In the genomic region with DNA sequence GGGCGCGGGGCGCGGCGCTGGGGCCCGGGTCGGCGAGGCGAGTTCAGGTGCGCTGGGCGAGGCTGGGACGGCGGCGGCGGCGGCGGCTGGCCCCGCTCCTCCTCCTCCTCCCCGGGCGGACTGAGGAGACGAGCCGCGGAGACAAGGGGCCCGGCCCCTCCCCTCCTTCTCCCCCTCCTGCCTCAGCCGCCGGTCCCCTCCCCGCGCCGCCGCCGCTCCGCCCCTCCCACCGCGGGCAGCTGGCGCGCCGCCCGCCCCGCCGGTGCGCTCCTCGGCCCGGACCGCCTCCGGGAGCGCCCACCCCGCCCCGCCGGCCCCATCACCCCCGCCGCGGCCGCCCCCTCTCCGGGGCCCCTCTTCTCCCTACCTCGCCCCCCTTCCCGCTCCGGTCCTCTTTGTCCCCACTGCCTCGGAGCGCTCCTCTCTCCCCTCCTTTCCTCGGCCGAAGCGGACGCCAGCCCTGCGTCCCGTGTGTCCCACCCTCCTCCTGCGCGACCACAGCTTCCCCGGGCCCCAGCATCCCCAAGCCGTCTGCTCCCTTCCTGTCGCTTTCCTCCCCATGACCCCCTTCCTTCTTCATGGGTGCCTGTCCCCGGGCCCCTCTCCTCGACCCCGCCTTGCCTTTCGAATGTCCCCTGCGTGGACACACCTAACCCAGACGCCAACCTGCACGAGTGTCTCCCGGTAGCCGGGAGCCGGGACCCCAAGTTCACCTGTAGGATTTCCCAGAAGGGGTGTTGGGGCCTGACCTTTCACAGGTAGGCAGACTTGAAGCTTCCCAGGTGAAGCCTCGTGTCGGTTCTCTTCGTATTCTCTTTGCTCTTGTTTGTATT, we compare ENCODE assay signal across 11 cellular contexts. TPM values are rescaled to one million over a fixed set of nuclear protein-coding genes. Genes with fewer than 3 reads are reported as not detected.
DNase-seq lines count a peak whose midpoint lies in the region; ATAC-seq, FAIRE-seq and TF ChIP-seq lines count a peak whose summit lies in the region.
"Had no signal": no experiment of that assay in that cellular context is flagged by ENCODE, and none has a peak within 500 bp of the region (broad histone marks: within the 10 kb centered on the region; RNA-seq: fewer than 3 reads in every experiment).

Gene TOX3 (minus strand): TSS at position 143 of the 833 bp plus-strand sequence. CDS start 420 bp downstream, outside the sequence.

- H3K27ac Mint-ChIP-seq in astrocyte (ENCODE audit: unreplicated experiment) (no peak within 1 kb of the TSS), memory B cell (no peak within 1 kb of the TSS)

- H3K4me2 ChIP-seq in astrocyte (ENCODE audit: low read length): peak within 1 kb of the TSS; percentile 78

- H3K27ac ChIP-seq in heart left ventricle (no peak within 1 kb of the TSS), astrocyte (ENCODE audit: low read depth, low read length) (no peak within 1 kb of the TSS)

- H3K9me3 ChIP-seq in heart left ventricle (no peaks in the 10 kb centered on the region), astrocyte (ENCODE audit: insufficient read depth, low read depth, low read length) (no peaks in the 10 kb centered on the region)

- peak within 1 kb of the TSS; percentile 5 for H3K9ac ChIP-seq in astrocyte (ENCODE audit: low read length)

- no peak for TF ChIP-seq POLR2A in heart left ventricle (IDR thresholded peaks at IDR 0.05)

- no peak for TF ChIP-seq CTCF in heart left ventricle (IDR thresholded peaks at IDR 0.05)
- TF ChIP-seq CTCF in astrocyte (IDR thresholded peaks at IDR 0.05; ENCODE audit: insufficient read depth, low read depth, low read length): no peak

- peaks cover 12 to 90% (median 44%) of the 10 kb centered on the region in 9 donors for H3K27me3 ChIP-seq in heart left ventricle
- H3K27me3 ChIP-seq in astrocyte (ENCODE audit: insufficient read depth, low read length): peaks cover 37% of the 10 kb centered on the region

- H3K4me3 Mint-ChIP-seq in astrocyte (ENCODE audit: unreplicated experiment) (peak within 1 kb of the TSS; percentile 92), memory B cell (peak within 1 kb of the TSS; percentile 64)

- H3K9me3 Mint-ChIP-seq in astrocyte (ENCODE audit: unreplicated experiment) (no peaks in the 10 kb centered on the region), memory B cell (no peaks in the 10 kb centered on the region)

- 3 to 6% (median 3%) methylated on average over 28 to 83 of the region's 83 CpGs for WGBS in heart left ventricle, 4 donors

- peak within 1 kb of the TSS; percentile 63 for H2AFZ ChIP-seq in astrocyte (ENCODE audit: low read depth, low read length)

- H3K4me3 ChIP-seq in heart left ventricle (peak within 1 kb of the TSS in 8 of 12 donors; percentile 22 to 44 (median 34)), astrocyte (ENCODE audit: insufficient read depth, low read depth, low read length) (peak within 1 kb of the TSS; percentile 40)

- DNase-seq in heart left ventricle (peak in 1 of 5 donors; percentile 52), left cardiac atrium (no peak), astrocyte (ENCODE audit: low read depth) (no peak), memory B cell (ENCODE audit: low spot score in 2 of 2) (no peak), ureter (ENCODE audit: low spot score) (no peak), RCC 7860 (ENCODE audit: low spot score) (no peak)
- DNase-seq: DND-41, Right ventricle myocardium superior had no signal

- H3K4me1 Mint-ChIP-seq in astrocyte (ENCODE audit: low read depth, unreplicated experiment) (peaks cover 3% of the 10 kb centered on the region), memory B cell (peaks cover 8% of the 10 kb centered on the region)

- H3K4me1 ChIP-seq in heart left ventricle (peaks cover 0 to 18% (median 2%) of the 10 kb centered on the region in 12 donors), astrocyte (ENCODE audit: insufficient read depth, low read length) (peaks cover 4% of the 10 kb centered on the region)

- intact Hi-C loops in heart left ventricle (cut with DNase I): no loop called here
- intact Hi-C loops in left cardiac atrium (cut with DNase I): no loop called here

- H3K27me3 Mint-ChIP-seq in astrocyte (ENCODE audit: low read depth, unreplicated experiment) (peaks cover 24% of the 10 kb centered on the region), memory B cell (peaks cover 14% of the 10 kb centered on the region)

- H3K36me3 ChIP-seq in heart left ventricle (no peaks in the 10 kb centered on the region), astrocyte (ENCODE audit: insufficient read depth, low read length) (no peaks in the 10 kb centered on the region)

- no peaks in the 10 kb centered on the region for H4K20me1 ChIP-seq in astrocyte (ENCODE audit: insufficient read depth, low read length)

- no peak for ATAC-seq in heart left ventricle
- ATAC-seq in left cardiac atrium: no peak
- ATAC-seq in memory B cell (ENCODE audit: low read depth): no peak
- ATAC-seq in GM18520 (IDR thresholded peaks at IDR 0.05; ENCODE audit: unreplicated experiment): no peak
- ATAC-seq in GM21723 (IDR thresholded peaks at IDR 0.05; ENCODE audit: unreplicated experiment): no peak

- H3K79me2 ChIP-seq in astrocyte (ENCODE audit: insufficient read depth, low read length): no peaks in the 10 kb centered on the region

- H3K36me3 Mint-ChIP-seq in astrocyte (ENCODE audit: low read depth, unreplicated experiment) (no peaks in the 10 kb centered on the region), memory B cell (peaks cover 6% of the 10 kb centered on the region)

- FAIRE-seq in astrocyte (lab: Jason Lieb, UNC) (no peak), RCC 7860 (lab: Jason Lieb, UNC) (no peak)

RNA-seq across cellular contexts. Expression of gene TOX3, which starts in this region (rescaled TPM):
- total RNA-seq in heart left ventricle (under 1 TPM in 1 of 9 donors, not detected in 8; 0.17 TPM), left cardiac atrium (not detected), astrocyte (1.9 and 2.3 TPM in 2 replicates), ureter (32.5 TPM)
- polyA plus RNA-seq in heart left ventricle: not detected
- total RNA-seq: osteoblast, Right ventricle myocardium superior had no signal

Comparison
In these comparisons a context has a peak if more than half of its experiments do, and no peak if none do; other contexts are left out.
1. RNA of gene TOX3 (total RNA-seq): 32.5 TPM in ureter (single experiment); 1.9 to 2.3 TPM in astrocyte, 0.17 TPM in heart left ventricle and not detected in left cardiac atrium; every median in the first group is over 10 times any median in the second.